Comparison of ENCODE assay signal across 11 cellular contexts in the genomic region with DNA sequence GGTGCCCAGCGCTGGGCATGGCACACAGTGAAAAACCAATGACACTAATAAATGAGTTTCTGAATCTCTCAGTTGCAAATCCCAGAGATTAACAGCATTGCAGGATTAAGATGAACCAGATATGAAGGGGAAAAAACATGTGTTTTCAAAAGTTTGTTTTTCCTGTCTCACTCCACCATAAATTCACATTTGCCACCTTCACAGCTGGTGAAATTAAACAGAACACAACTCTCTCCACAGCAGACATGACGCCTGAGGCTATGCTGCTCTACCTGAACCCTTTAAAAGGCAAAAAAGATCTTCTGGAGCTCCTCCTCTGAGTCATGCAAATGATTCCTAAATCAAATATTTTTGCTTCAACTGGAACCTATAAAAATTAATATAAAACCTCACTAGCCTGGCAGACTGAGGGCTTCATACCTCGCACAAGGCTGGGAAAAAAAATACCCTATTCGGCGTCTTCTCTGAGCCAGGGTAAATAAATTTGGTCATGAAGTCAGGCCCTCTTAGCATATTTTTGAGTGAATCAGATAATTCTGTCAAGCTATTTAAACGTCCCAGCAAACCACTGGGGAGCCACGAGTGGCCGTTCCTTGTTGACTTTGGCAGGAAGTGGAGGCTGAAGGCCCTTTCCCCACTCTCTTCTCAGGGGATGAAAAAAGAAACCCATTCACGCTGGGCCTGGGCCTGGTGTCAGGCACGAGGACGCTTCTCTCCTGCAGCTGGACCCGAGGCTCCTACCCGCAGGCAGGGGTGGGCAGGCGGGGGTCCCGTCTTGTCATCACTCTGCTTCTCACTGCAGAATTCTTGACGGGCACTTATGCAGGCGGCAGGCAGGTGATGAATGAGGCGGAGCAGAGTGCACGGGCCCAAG. TPM values are rescaled to one million over a fixed set of nuclear protein-coding genes. Genes with fewer than 3 reads are reported as not detected.
DNase-seq lines count a peak whose midpoint lies in the region; TF ChIP-seq lines count a peak whose summit lies in the region.
"Had no signal": no experiment of that assay in that cellular context is flagged by ENCODE, and none has a peak within 500 bp of the region (broad histone marks: within the 10 kb centered on the region; RNA-seq: fewer than 3 reads in every experiment).

No MANE protein-coding gene starts in this region.

- no peak overlapping the region for H2BK120ac ChIP-seq in H9 (ENCODE audit: low read depth, low read length, poor library complexity, severe bottlenecking)

- H4K91ac ChIP-seq in H9 (ENCODE audit: insufficient read length, low read depth, low read length), result no peak overlapping the region

- no peak overlapping the region for H3T11ph ChIP-seq in H9 (ENCODE audit: low read length)

- H3K4me1 Mint-ChIP-seq in H9, result peaks cover 16 to 32% of the 10 kb centered on the region in 2 experiments
- no peaks in the 10 kb centered on the region for H3K4me1 Mint-ChIP-seq in T-helper 2 cell treated with Interferon-gamma antibody and Interleukin-4, amounts not matched to agents 5 μg/mL and 100 μg/mL, for 36 hours (ENCODE audit: low read depth)

- H2BK15ac ChIP-seq in H9 (ENCODE audit: low read depth, low read length), result no peak overlapping the region

- no peak overlapping the region for H3K27ac ChIP-seq in H9 (ENCODE audit: insufficient read length, low read depth, low read length)
- H3K27ac ChIP-seq: epithelial cell of prostate had no signal

- no peaks in the 10 kb centered on the region for H3K27me3 ChIP-seq in H9 (ENCODE audit: insufficient read depth, low read length)

- H3K18ac ChIP-seq in H9 (ENCODE audit: insufficient read length, low read depth, low read length), result no peak overlapping the region

- no peak overlapping the region; a peak in 1 of 7 replicates for H3K27ac Mint-ChIP-seq in H9
- no peak overlapping the region for H3K27ac Mint-ChIP-seq in T-helper 2 cell treated with Interferon-gamma antibody and Interleukin-4, amounts not matched to agents 5 μg/mL and 100 μg/mL, for 36 hours

- no peak overlapping the region for H3K14ac ChIP-seq in H9 (ENCODE audit: insufficient read depth, low read length)

- no peaks in the 10 kb centered on the region for H3K23me2 ChIP-seq in H9 (ENCODE audit: insufficient read length, low read depth, low read length, poor library complexity, severe bottlenecking)

- no peak overlapping the region for H3K4me2 ChIP-seq in H9 (ENCODE audit: insufficient read depth, insufficient read length, low read length)

- H2BK20ac ChIP-seq in H9 (ENCODE audit: low read depth, low read length, poor library complexity, severe bottlenecking), result no peak overlapping the region

- no peak overlapping the region for H3K56ac ChIP-seq in H9 (ENCODE audit: insufficient read length, low read depth, low read length)

- no peak overlapping the region for H4K8ac ChIP-seq in H9 (replicated peaks; ENCODE audit: insufficient read length, low read depth, low read length)

- H2AK5ac ChIP-seq in H9 (ENCODE audit: insufficient read length, low read length), result no peak overlapping the region

- no peak overlapping the region for H3K9ac ChIP-seq in H9 (ENCODE audit: extremely low read depth, insufficient read length, low read length)

- DNase-seq in HFF-Myc (ENCODE audit: extremely low read depth, low read depth), result peak; percentile 32
- DNase-seq in NCI-H774 (lab: John Stamatoyannopoulos, UW), result peak; percentile 65
- DNase-seq in fibroblast of the aortic adventitia (ENCODE audit: low read depth), result peak; percentile 87
- DNase-seq in skeletal muscle cell (ENCODE audit: low read depth), result peak; percentile 66
- no peak for DNase-seq in cerebellar cortex (ENCODE audit: low spot score)
- no peak for DNase-seq in H9
- DNase-seq in T-helper 2 cell treated with Interferon-gamma antibody and Interleukin-4, amounts not matched to agents 5 μg/mL and 100 μg/mL, for 36 hours (ENCODE audit: low spot score), result no peak
- no peak for DNase-seq in stimulated activated CD4-positive, alpha-beta T cell treated with anti-CD3 and anti-CD28 coated beads, Interleukin-2, amount 100 ng/mL, for 24 hours
- DNase-seq: MV-4-11, T-helper 2 cell had no signal

- no peak overlapping the region for H3K23ac ChIP-seq in H9 (ENCODE audit: insufficient read length, low read depth, low read length)

- no peaks in the 10 kb centered on the region for H3K79me2 ChIP-seq in H9 (ENCODE audit: insufficient read depth, low read length)

- H3K36me3 Mint-ChIP-seq in H9 (ENCODE audit: insufficient read depth in 1 of 3, low read depth in 3 of 3), result no peaks in the 10 kb centered on the region; a peak in 2 of 7 replicates
- H3K36me3 Mint-ChIP-seq in T-helper 2 cell treated with Interferon-gamma antibody and Interleukin-4, amounts not matched to agents 5 μg/mL and 100 μg/mL, for 36 hours (ENCODE audit: low read depth), result no peaks in the 10 kb centered on the region

- WGBS in H9 (ENCODE audit: extremely low coverage, insufficient read length, low lambda C conversion rate), result no CpG with 5 or more reads among the region's 19 CpGs

- no peaks in the 10 kb centered on the region for H3K4me1 ChIP-seq in H9 (ENCODE audit: insufficient read depth, low read length)

- H2BK12ac ChIP-seq in H9 (ENCODE audit: insufficient read length, low read depth, low read length), result no peak overlapping the region

- H3K4me3 ChIP-seq in HFF-Myc (replicated peaks; ENCODE audit: low read depth, low read length) (no peak overlapping the region), fibroblast of the aortic adventitia (ENCODE audit: low read depth, low read length) (no peak overlapping the region), skeletal muscle cell (ENCODE audit: low read depth, low read length) (no peak overlapping the region)

- H3K4ac ChIP-seq in H9 (ENCODE audit: low read depth, low read length), result no peak overlapping the region

- H3K79me1 ChIP-seq in H9 (ENCODE audit: insufficient read depth, low read depth, low read length, poor library complexity, severe bottlenecking), result no peaks in the 10 kb centered on the region

- H2BK5ac ChIP-seq in H9 (ENCODE audit: insufficient read length, low read length), result no peak overlapping the region

- no peak overlapping the region for H2AFZ ChIP-seq in H9 (ENCODE audit: low read length)

- H3K9me3 Mint-ChIP-seq in H9, result peaks cover 0 to 2% of the 10 kb centered on the region in 2 experiments; a peak in 1 of 5 replicates
- no peaks in the 10 kb centered on the region for H3K9me3 Mint-ChIP-seq in T-helper 2 cell treated with Interferon-gamma antibody and Interleukin-4, amounts not matched to agents 5 μg/mL and 100 μg/mL, for 36 hours

- TF ChIP-seq CTCF in HFF-Myc (IDR thresholded peaks at IDR 0.05; ENCODE audit: low read depth, low read length, missing control alignments) (no peak), fibroblast of the aortic adventitia (IDR thresholded peaks at IDR 0.05; ENCODE audit: insufficient read depth, low read length) (no peak), H9 (conservative IDR thresholded peaks at IDR 0.05) (no peak)

- no peak overlapping the region for H3K4me3 Mint-ChIP-seq in H9
- H3K4me3 Mint-ChIP-seq in T-helper 2 cell treated with Interferon-gamma antibody and Interleukin-4, amounts not matched to agents 5 μg/mL and 100 μg/mL, for 36 hours, result no peak overlapping the region

- peaks cover 4% of the 10 kb centered on the region for H3K27me3 Mint-ChIP-seq in H9 (ENCODE audit: low read depth)
- H3K27me3 Mint-ChIP-seq in T-helper 2 cell treated with Interferon-gamma antibody and Interleukin-4, amounts not matched to agents 5 μg/mL and 100 μg/mL, for 36 hours (ENCODE audit: low read depth), result peaks cover 3% of the 10 kb centered on the region

- no peaks in the 10 kb centered on the region for H3K9me3 ChIP-seq in H9 (ENCODE audit: control insufficient read depth, low read depth, low read length)

- peaks cover 3% of the 10 kb centered on the region for H4K20me1 ChIP-seq in H9 (ENCODE audit: control insufficient read depth, insufficient read depth, insufficient read length)

- H4K5ac ChIP-seq in H9 (ENCODE audit: insufficient read length, low read depth, low read length), result no peak overlapping the region

RNA-seq across cellular contexts. Expression of gene DMRTB1, which starts 53.0 kb away (rescaled TPM):
- total RNA-seq in fibroblast of the aortic adventitia (ENCODE audit: low replicate concordance), result not detected in 2 replicates
- not detected in 2 replicates for total RNA-seq in H9 (2021)

Comparison
In these comparisons a context has a peak if more than half of its experiments do, and no peak if none do; other contexts are left out.
1. DNase-seq: peak in HFF-Myc (single experiment), NCI-H774 (single experiment), fibroblast of the aortic adventitia (single experiment) and skeletal muscle cell (single experiment); none in cerebellar cortex (single experiment), H9 (single experiment), T-helper 2 cell treated with Interferon-gamma antibody and Interleukin-4, amounts not matched to agents 5 μg/mL and 100 μg/mL, for 36 hours (single experiment) and stimulated activated CD4-positive, alpha-beta T cell treated with anti-CD3 and anti-CD28 coated beads, Interleukin-2, amount 100 ng/mL, for 24 hours (0 of 2).